Comparison of ENCODE assay signal across 11 cellular contexts in the genomic region with DNA sequence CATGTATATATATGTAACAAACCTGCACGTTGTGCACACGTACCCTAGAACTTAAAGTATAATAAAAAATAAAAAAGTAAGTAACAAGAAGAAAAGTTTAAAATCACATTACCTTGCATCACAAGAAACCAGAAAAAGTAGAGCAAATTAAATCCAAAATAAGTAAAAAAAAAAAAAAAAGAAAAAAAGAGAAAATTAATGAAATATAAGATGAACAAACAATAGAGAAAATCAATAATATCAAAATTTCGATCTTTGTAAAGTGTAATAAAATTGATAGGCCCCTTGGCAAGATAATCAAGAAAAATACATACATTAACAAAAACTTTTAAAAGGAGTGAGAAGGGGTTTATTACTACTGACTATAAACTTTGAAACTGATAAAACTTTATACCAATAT.
"Had no signal": no experiment of that assay in that cellular context is flagged by ENCODE, and none has a peak within 500 bp of the region (broad histone marks: within the 10 kb centered on the region; RNA-seq: fewer than 3 reads in every experiment).

No MANE protein-coding gene starts in this region.

- DNase-seq: GM23248, GOT3, H7, H9, HCEC 1CT, HFFc6 had no signal

- H3K4me3 ChIP-seq: GM23248, GM23338, HAP-1 had no signal

- H3K4me1 ChIP-seq: HAP-1 had no signal

- H3K27ac ChIP-seq: GM23248 had no signal

- H3K36me3 ChIP-seq: HAP-1 had no signal

- ATAC-seq: GM23338, HCT116 had no signal

- H3K4me2 ChIP-seq: GM23338 had no signal

- FAIRE-seq: H1, H54 had no signal

- H3K9me3 ChIP-seq: HAP-1 had no signal

- H3K27ac Mint-ChIP-seq: GM23338, H9, HFFc6 had no signal

- H3K9ac ChIP-seq: GM23248 had no signal

- H3K4me3 Mint-ChIP-seq: GM23338, H9, HFFc6 had no signal

- H2AFZ ChIP-seq: GM23248, GM23338 had no signal
